Comparison of ENCODE assay signal across 1 cellular context in the genomic region with DNA sequence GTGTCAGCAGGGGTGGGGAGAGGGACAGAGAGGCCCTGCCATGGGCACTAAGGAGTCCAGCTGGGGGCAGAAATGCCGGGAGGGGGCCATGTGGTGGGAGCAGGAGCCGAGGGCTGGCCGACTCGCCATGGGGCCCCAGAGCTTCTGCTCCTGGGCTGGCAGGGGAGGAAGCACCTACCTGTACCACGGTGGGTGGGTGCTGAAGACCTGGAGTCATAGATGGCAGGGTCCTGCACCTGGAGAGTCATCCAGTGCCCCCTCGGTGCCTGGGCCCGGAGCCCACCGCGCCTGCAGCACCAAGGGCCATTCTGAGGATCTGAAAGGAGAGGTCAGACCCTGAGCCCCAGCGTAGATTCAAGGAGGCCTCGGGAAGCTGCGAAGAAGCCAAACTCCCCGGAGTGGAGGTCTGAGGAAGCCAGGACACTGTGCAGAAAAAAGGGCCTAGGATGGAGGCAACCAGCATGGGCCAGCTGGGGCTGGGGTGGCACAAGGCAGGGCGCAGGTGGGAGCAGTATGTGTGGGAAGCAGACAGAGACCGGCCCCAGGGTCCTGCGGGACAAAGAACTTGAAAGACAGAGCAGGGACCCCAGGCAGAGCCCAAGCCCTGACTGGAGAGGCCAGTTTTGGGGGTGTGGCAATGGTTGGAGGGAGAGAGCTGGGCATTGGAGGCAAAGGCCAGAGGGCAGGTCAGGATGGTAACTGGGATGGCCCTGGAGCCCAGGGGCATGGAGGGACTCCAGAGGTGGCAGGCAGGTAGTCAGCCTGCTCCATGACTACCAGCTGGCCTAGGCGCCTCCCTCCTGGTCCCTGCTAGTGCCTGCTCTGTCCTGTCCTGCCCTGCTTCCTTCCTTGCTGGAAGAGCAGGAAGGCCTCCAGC.
TF ChIP-seq lines count a peak whose summit lies in the region.

No MANE protein-coding gene starts in this region.

TF ChIP-seq in HepG2, 621 proteins besides CTCF, POLR2A, EP300 and RAD21:
- TF ChIP-seq, protein P1, sequence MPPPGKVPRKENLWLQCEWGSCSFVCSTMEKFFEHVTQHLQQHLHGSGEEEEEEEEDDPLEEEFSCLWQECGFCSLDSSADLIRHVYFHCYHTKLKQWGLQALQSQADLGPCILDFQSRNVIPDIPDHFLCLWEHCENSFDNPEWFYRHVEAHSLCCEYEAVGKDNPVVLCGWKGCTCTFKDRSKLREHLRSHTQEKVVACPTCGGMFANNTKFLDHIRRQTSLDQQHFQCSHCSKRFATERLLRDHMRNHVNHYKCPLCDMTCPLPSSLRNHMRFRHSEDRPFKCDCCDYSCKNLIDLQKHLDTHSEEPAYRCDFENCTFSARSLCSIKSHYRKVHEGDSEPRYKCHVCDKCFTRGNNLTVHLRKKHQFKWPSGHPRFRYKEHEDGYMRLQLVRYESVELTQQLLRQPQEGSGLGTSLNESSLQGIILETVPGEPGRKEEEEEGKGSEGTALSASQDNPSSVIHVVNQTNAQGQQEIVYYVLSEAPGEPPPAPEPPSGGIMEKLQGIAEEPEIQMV (CRISPR knock-in tag; IDR thresholded peaks at IDR 0.05; ENCODE audit: low read depth): no peak
- TF ChIP-seq, protein P2, sequence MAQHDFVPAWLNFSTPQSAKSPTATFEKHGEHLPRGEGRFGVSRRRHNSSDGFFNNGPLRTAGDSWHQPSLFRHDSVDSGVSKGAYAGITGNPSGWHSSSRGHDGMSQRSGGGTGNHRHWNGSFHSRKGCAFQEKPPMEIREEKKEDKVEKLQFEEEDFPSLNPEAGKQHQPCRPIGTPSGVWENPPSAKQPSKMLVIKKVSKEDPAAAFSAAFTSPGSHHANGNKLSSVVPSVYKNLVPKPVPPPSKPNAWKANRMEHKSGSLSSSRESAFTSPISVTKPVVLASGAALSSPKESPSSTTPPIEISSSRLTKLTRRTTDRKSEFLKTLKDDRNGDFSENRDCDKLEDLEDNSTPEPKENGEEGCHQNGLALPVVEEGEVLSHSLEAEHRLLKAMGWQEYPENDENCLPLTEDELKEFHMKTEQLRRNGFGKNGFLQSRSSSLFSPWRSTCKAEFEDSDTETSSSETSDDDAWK (CRISPR knock-in tag; IDR thresholded peaks at IDR 0.05): no peak
- no peak for TF ChIP-seq ZNF292 (CRISPR knock-in tag; IDR thresholded peaks at IDR 0.05; ENCODE audit: borderline replicate concordance, low read depth)
- TF ChIP-seq ZNF556 (CRISPR knock-in tag; IDR thresholded peaks at IDR 0.05; ENCODE audit: borderline replicate concordance): no peak
